25 cellular contexts compared by ENCODE assay signal in genomic region chr4:3829211-3829953, GRCh38.
"Had no signal": no experiment of that assay in that cellular context is flagged by ENCODE, and none has a peak within 500 bp of the region (broad histone marks: within the 10 kb centered on the region; RNA-seq: fewer than 3 reads in every experiment).

No MANE protein-coding gene starts in this region.

- H3K9me3 ChIP-seq: Peyer's patch had no signal

- H3K27me3 Mint-ChIP-seq: activated CD4-positive, alpha-beta T cell treated with anti-CD3 and anti-CD28 coated beads, Interleukin-2, amount 10 ng/mL, durations not matched to agents 7 days and 5 days had no signal

- ATAC-seq: activated T-helper 17 cell treated with anti-CD3 and anti-CD28 coated beads, Interleukin-2, amount 50 U/mL, for 72 hours; K562; T-helper 17 cell had no signal

- H3K27ac Mint-ChIP-seq: activated B cell treated with CpG ODN at 0.5 μM for 24 hours; activated CD4-positive, alpha-beta memory T cell treated with anti-CD3 and anti-CD28 coated beads for 36 hours; activated CD4-positive, alpha-beta T cell treated with anti-CD3 and anti-CD28 coated beads, Interleukin-2, amount 10 ng/mL, durations not matched to agents 7 days and 5 days; activated naive CD4-positive, alpha-beta T cell treated with anti-CD3 and anti-CD28 coated beads for 36 hours; activated naive CD8-positive, alpha-beta T cell; activated T-helper 17 cell treated with anti-CD3 and anti-CD28 coated beads, Interleukin-2, amount 50 U/mL, for 72 hours; T-helper 17 cell had no signal

- H3K36me3 Mint-ChIP-seq: activated CD4-positive, alpha-beta memory T cell treated with anti-CD3 and anti-CD28 coated beads for 36 hours; activated naive CD8-positive, alpha-beta T cell; brain had no signal

- H3K9me3 Mint-ChIP-seq: activated B cell treated with CpG ODN at 0.5 μM for 24 hours; activated CD4-positive, alpha-beta memory T cell treated with anti-CD3 and anti-CD28 coated beads for 36 hours; activated CD4-positive, alpha-beta T cell treated with anti-CD3 and anti-CD28 coated beads, Interleukin-2, amount 10 ng/mL, durations not matched to agents 7 days and 5 days; activated naive CD4-positive, alpha-beta T cell treated with anti-CD3 and anti-CD28 coated beads for 36 hours; activated T-helper 17 cell treated with anti-CD3 and anti-CD28 coated beads, Interleukin-2, amount 50 U/mL, for 72 hours had no signal

- H3K27ac ChIP-seq: cardiac muscle cell, Peyer's patch, RWPE1 had no signal

- FAIRE-seq: astrocyte, K562 had no signal

- H3K4me3 ChIP-seq: cardiac muscle cell, K562, Peyer's patch had no signal

- H3K4me1 Mint-ChIP-seq: activated B cell treated with CpG ODN at 0.5 μM for 24 hours; activated CD4-positive, alpha-beta T cell treated with anti-CD3 and anti-CD28 coated beads, Interleukin-2, amount 10 ng/mL, durations not matched to agents 7 days and 5 days; activated T-helper 17 cell treated with anti-CD3 and anti-CD28 coated beads, Interleukin-2, amount 50 U/mL, for 72 hours had no signal

- H3K36me3 ChIP-seq: cardiac muscle cell, Peyer's patch had no signal

- DNase-seq: activated B cell treated with CpG ODN at 0.5 μM for 24 hours; activated CD4-positive, alpha-beta memory T cell treated with anti-CD3 and anti-CD28 coated beads for 36 hours; activated CD4-positive, alpha-beta T cell treated with anti-CD3 and anti-CD28 coated beads, Interleukin-2, amount 10 ng/mL, durations not matched to agents 7 days and 5 days; activated gamma-delta T cell; activated naive CD4-positive, alpha-beta T cell treated with anti-CD3 and anti-CD28 coated beads for 36 hours; activated T-cell treated with anti-CD3 and anti-CD28 coated beads for 4 hours; activated T-cell treated with anti-CD3 and anti-CD28 coated beads, Interleukin-2, amount 50 U/mL, for 48 hours; Karpas-422; MM.1S; NCI-H1105; NCI-H1436; NCI-H1694 treated with DMSO at 0.1 percent for 48 hours; NCI-H2029 treated with DMSO at 0.1 percent for 48 hours; NCI-H510A treated with DMSO at 0.1 percent for 48 hours; Peyer's patch; SHP77 treated with DMSO at 0.1 percent for 48 hours; T-helper 17 cell; T-helper 9 cell had no signal

- H3K4me3 Mint-ChIP-seq: activated B cell treated with CpG ODN at 0.5 μM for 24 hours; activated CD4-positive, alpha-beta memory T cell treated with anti-CD3 and anti-CD28 coated beads for 36 hours; activated CD4-positive, alpha-beta T cell treated with anti-CD3 and anti-CD28 coated beads, Interleukin-2, amount 10 ng/mL, durations not matched to agents 7 days and 5 days; activated naive CD4-positive, alpha-beta T cell treated with anti-CD3 and anti-CD28 coated beads for 36 hours; activated naive CD8-positive, alpha-beta T cell; activated T-helper 17 cell treated with anti-CD3 and anti-CD28 coated beads, Interleukin-2, amount 50 U/mL, for 72 hours; T-helper 17 cell had no signal

- H3K27me3 ChIP-seq: Peyer's patch had no signal
